4 cellular contexts compared by ENCODE assay signal in genomic region chr2:26468544-26468943, GRCh38. TPM values are rescaled to one million over a fixed set of nuclear protein-coding genes. Genes with fewer than 3 reads are reported as not detected.
"Had no signal": no experiment of that assay in that cellular context is flagged by ENCODE, and none has a peak within 500 bp of the region (broad histone marks: within the 10 kb centered on the region; RNA-seq: fewer than 3 reads in every experiment).

No MANE protein-coding gene starts in this region.

RNA-seq across cellular contexts. Expression of gene OTOF, which starts 9.4 kb away (rescaled TPM):
- total RNA-seq: PC-3, Right ventricle myocardium superior, SJSA1 had no signal
- polyA plus RNA-seq: SK-N-SH had no signal
